ENCODE assay signal across 1 cellular context in the genomic region with DNA sequence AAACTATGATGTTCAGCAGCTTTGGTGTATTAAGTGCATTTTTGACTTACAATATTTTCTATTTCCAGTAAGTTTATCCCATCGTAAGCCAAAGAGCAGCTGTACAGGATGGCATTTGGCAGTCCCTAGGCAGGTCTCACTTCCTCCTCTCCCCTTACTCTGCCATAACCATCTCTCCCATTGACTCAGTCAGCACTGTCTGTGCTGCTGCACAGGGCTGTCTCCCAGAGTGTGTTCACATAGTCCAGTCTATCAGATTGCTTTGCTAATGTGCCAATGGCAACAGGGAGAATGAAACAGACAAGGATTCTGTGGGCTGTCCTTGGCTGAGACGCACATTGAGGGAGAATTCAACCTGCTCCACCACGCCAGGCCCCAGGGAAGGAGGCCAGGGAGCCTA.
TF ChIP-seq lines count a peak whose summit lies in the region.

No MANE protein-coding gene starts in this region.

TF ChIP-seq in GM12878, 131 proteins besides CTCF, POLR2A, EP300 and RAD21 (continued from another document):
- TF ChIP-seq, protein P1, sequence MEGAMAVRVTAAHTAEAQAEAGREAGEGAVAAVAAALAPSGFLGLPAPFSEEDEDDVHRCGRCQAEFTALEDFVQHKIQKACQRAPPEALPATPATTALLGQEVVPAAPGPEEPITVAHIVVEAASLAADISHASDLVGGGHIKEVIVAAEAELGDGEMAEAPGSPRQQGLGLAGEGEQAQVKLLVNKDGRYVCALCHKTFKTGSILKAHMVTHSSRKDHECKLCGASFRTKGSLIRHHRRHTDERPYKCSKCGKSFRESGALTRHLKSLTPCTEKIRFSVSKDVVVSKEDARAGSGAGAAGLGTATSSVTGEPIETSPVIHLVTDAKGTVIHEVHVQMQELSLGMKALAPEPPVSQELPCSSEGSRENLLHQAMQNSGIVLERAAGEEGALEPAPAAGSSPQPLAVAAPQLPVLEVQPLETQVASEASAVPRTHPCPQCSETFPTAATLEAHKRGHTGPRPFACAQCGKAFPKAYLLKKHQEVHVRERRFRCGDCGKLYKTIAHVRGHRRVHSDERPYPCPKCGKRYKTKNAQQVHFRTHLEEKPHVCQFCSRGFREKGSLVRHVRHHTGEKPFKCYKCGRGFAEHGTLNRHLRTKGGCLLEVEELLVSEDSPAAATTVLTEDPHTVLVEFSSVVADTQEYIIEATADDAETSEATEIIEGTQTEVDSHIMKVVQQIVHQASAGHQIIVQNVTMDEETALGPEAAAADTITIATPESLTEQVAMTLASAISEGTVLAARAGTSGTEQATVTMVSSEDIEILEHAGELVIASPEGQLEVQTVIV (IDR thresholded peaks at IDR 0.05; ENCODE audit: borderline replicate concordance, partially characterized antibody) = no peak
- no peak for TF ChIP-seq FOXM1 (IDR thresholded peaks at IDR 0.05; ENCODE audit: low read depth, low read length)
- TF ChIP-seq, protein P2, sequence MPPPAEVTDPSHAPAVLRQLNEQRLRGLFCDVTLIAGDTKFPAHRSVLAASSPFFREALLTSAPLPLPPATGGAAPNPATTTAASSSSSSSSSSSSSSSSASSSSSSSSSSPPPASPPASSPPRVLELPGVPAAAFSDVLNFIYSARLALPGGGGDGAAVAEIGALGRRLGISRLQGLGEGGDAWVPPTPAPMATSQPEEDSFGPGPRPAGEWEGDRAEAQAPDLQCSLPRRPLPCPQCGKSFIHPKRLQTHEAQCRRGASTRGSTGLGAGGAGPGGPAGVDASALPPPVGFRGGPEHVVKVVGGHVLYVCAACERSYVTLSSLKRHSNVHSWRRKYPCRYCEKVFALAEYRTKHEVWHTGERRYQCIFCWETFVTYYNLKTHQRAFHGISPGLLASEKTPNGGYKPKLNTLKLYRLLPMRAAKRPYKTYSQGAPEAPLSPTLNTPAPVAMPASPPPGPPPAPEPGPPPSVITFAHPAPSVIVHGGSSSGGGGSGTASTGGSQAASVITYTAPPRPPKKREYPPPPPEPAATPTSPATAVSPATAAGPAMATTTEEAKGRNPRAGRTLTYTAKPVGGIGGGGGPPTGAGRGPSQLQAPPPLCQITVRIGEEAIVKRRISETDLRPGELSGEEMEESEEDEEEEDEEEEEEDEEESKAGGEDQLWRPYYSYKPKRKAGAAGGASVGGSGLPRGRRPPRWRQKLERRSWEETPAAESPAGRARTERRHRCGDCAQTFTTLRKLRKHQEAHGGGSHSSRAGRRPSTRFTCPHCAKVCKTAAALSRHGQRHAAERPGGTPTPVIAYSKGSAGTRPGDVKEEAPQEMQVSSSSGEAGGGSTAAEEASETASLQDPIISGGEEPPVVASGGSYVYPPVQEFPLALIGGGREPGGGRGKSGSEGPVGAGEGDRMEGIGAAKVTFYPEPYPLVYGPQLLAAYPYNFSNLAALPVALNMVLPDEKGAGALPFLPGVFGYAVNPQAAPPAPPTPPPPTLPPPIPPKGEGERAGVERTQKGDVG (CRISPR knock-in tag; IDR thresholded peaks at IDR 0.05) = no peak
- no peak for TF ChIP-seq BCL11A (IDR thresholded peaks at IDR 0.05; ENCODE audit: low read depth, low read length)
- no peak for TF ChIP-seq ZNF274 (IDR thresholded peaks at IDR 0.05; ENCODE audit: insufficient read depth, insufficient read length)
- TF ChIP-seq SREBF2 (IDR thresholded peaks at IDR 0.05; ENCODE audit: low read length) = no peak
- no peak for TF ChIP-seq CBFB (IDR thresholded peaks at IDR 0.05; ENCODE audit: low read depth)
- TF ChIP-seq NFIC (IDR thresholded peaks at IDR 0.05; ENCODE audit: low read depth, low read length) = no peak
- TF ChIP-seq JUNB (IDR thresholded peaks at IDR 0.05) = no peak
- TF ChIP-seq EED (IDR thresholded peaks at IDR 0.05; ENCODE audit: low read depth) = no peak
TF ChIP-seq in GM12878: peak in this region for 0.
